ENCODE assay signal across 11 cellular contexts in the genomic region with DNA sequence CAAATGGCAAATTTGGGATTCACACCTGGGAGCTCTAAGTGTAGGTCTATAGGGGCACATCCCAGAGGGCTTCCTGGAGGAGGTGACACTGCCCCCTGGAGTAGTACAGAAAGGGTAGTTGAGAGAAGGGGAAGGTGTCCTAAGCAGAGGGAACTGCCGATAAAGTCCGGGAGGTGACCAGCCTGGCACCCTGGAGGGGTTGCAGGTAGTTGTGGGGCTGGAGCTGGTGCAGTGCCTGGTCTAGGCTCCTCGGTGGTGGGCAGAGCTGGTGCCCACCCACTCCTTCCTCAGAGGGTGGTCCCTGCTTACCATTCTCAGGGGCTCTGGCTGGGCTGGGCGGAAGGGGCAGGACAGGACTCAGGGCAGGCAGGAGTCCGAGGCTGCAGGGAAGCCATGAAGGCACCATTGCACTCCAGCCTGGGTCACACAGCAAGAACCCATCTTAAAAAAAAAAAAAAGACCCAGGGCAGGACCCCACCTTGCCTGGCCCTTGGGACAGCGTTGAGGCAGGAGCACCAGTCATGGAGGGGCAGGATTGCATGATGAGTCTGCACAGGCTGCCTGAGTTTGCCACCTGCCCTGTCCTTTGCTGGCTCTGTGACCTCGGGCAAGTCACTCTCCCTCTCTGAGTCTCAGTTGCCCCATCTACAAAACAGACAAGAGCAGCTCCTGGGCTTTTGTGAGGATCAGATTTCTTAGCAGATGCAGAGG. TPM values are rescaled to one million over a fixed set of nuclear protein-coding genes. Genes with fewer than 3 reads are reported as not detected.
DNase-seq lines count a peak whose midpoint lies in the region; ATAC-seq, FAIRE-seq and TF ChIP-seq lines count a peak whose summit lies in the region.
"Had no signal": no experiment of that assay in that cellular context is flagged by ENCODE, and none has a peak within 500 bp of the region (broad histone marks: within the 10 kb centered on the region; RNA-seq: fewer than 3 reads in every experiment).

No MANE protein-coding gene starts in this region.

- no TSS peak for BruUV-seq in GM12878 (replicated peaks; lab: Mats Ljungman, UMichigan)

- TF ChIP-seq POLR2A in GM12878 (IDR thresholded peaks at IDR 0.05; ENCODE audit: low read depth, low read length), result no peak

- CTCF ChIA-PET in SK-N-SH (lab: Yijun Ruan, JAX), result no interaction called here
- CTCF ChIA-PET in GM12878 (lab: Yijun Ruan, JAX), result interaction anchor here (0.6 to 1.7 kb wide), 5 partner anchors 13 to 55 kb away, joined by 3 to 6 read pairs (median 3); no protein-coding TSS in a partner anchor

- H3K4me2 ChIP-seq in SK-N-SH (peak overlapping the region; percentile 65), GM12878 (ENCODE audit: control insufficient read depth, insufficient read depth) (peak overlapping the region; percentile 59; the same call in 1 of the 2 replicates), parathyroid adenoma (ENCODE audit: low read length) (peak overlapping the region; percentile 10)

- no peaks in the 10 kb centered on the region for H3K79me2 ChIP-seq in SK-N-SH (ENCODE audit: insufficient read depth)
- H3K79me2 ChIP-seq in GM12878 (ENCODE audit: control insufficient read depth, insufficient read depth, low read length), result no peaks in the 10 kb centered on the region
- H3K79me2 ChIP-seq in parathyroid adenoma, result no peaks in the 10 kb centered on the region

- no peak for TF ChIP-seq EP300 in SK-N-SH (IDR thresholded peaks at IDR 0.05; ENCODE audit: borderline replicate concordance in 1 of 2, low read depth in 1 of 2, low read length in 1 of 2)
- no peak for TF ChIP-seq EP300 in GM12878 (IDR thresholded peaks at IDR 0.05; ENCODE audit: borderline replicate concordance in 1 of 2, control insufficient read depth in 1 of 2, low read depth in 2 of 2, low read length in 2 of 2)

- ATAC-seq in SK-N-SH treated with all-trans-retinoic acid at 6 μM for 48 hours (no peak), GM12878 (no peak; the same call in 2 of the 3 replicates)

- H3K27ac ChIP-seq in SK-N-SH (ENCODE audit: low read depth in 2 of 2, low read length in 1 of 2) (peak overlapping the region in 1 of 2 experiments; percentile 80; a peak in 2 of 4 replicates), HUES64 (ENCODE audit: low read depth, low read length) (peak overlapping the region; percentile 59; the same call in 1 of the 2 replicates), GM12878 (ENCODE audit: control insufficient read depth, insufficient read depth) (no peak overlapping the region), parathyroid adenoma (peak overlapping the region; percentile 61), small intestine (ENCODE audit: low read depth in 1 of 2, low read length in 1 of 2) (no peak overlapping the region)

- WGBS in SK-N-SH (ENCODE audit: low lambda C conversion rate), result 67% methylated on average over 7 of the region's 7 CpGs
- 75% methylated on average over 7 of the region's 7 CpGs for WGBS in HUES64
- WGBS in GM12878 (ENCODE audit: insufficient coverage, insufficient replicate concordance, low lambda C conversion rate, missing lambda C conversion rate), result 52% methylated on average over 7 of the region's 7 CpGs
- 65 to 72% (median 67%) methylated on average over 7 of the region's 7 CpGs for WGBS in small intestine, 3 donors

- TF ChIP-seq CTCF in SK-N-SH (IDR thresholded peaks at IDR 0.05) (no peak), GM12878 (IDR thresholded peaks at IDR 0.05 in 2 of 3, conservative IDR thresholded peaks at IDR 0.05 in 1 of 3; ENCODE audit: control insufficient read depth in 2 of 3, extremely low read depth in 1 of 3, insufficient read depth in 1 of 3, low read depth in 3 of 3, low read length in 3 of 3) (no peak), parathyroid adenoma (IDR thresholded peaks at IDR 0.05) (no peak)

- H3K36me3 ChIP-seq in SK-N-SH (replicated peaks in 1 of 2; ENCODE audit: control insufficient read depth in 1 of 2, insufficient read depth in 2 of 2, low read length in 1 of 2), result no peaks in the 10 kb centered on the region
- H3K36me3 ChIP-seq in HUES64 (ENCODE audit: insufficient read depth, low read length), result no peaks in the 10 kb centered on the region
- no peaks in the 10 kb centered on the region for H3K36me3 ChIP-seq in GM12878 (ENCODE audit: control insufficient read depth in 2 of 2, insufficient read depth in 2 of 2, low read length in 1 of 2)
- no peaks in the 10 kb centered on the region for H3K36me3 ChIP-seq in parathyroid adenoma (ENCODE audit: control insufficient read depth, insufficient read depth, low read length)
- H3K36me3 ChIP-seq in small intestine (ENCODE audit: control insufficient read depth in 2 of 2, insufficient read depth in 2 of 2, low read length in 2 of 2), result no peaks in the 10 kb centered on the region

- RAD21 ChIA-PET in GM12878 (lab: Charles Lee; ENCODE audit: unreplicated experiment), result interaction anchor here (0.8 to 1.8 kb wide), 2 partner anchors 8 to 44 kb away, joined by 4 to 5 read pairs; a partner anchor contains a TSS

- FAIRE-seq in GM12878 (lab: Jason Lieb, UNC) (no peak), small intestine (lab: Jason Lieb, UNC) (no peak)
- FAIRE-seq: kidney had no signal

- POLR2A ChIA-PET in SK-N-SH (lab: Yijun Ruan, JAX), result no interaction called here
- POLR2A ChIA-PET in GM12878 (lab: Charles Lee), result interaction anchor here (0.6 to 1.3 kb wide), 3 partner anchors 8 to 313 kb away, joined by 3 to 6 read pairs (median 4); no protein-coding TSS in a partner anchor

- no peaks in the 10 kb centered on the region; the same call in 1 of the 2 replicates for H3K27me3 ChIP-seq in SK-N-SH (ENCODE audit: insufficient read depth)
- no peaks in the 10 kb centered on the region for H3K27me3 ChIP-seq in HUES64 (ENCODE audit: insufficient read depth, low read length)
- peaks cover 0 to 3% of the 10 kb centered on the region in 2 experiments; a peak in 1 of 4 replicates for H3K27me3 ChIP-seq in GM12878 (replicated peaks in 1 of 2; ENCODE audit: control insufficient read depth in 2 of 2, insufficient read depth in 2 of 2, low read length in 1 of 2)
- no peaks in the 10 kb centered on the region for H3K27me3 ChIP-seq in parathyroid adenoma (ENCODE audit: control insufficient read depth, insufficient read depth, low read length)
- H3K27me3 ChIP-seq in small intestine (ENCODE audit: control insufficient read depth in 2 of 2, insufficient read depth in 2 of 2, low read length in 2 of 2), result no peaks in the 10 kb centered on the region

- H3K4me1 ChIP-seq in SK-N-SH (ENCODE audit: control insufficient read depth in 1 of 2, insufficient read depth in 2 of 2, low read depth in 1 of 2, low read length in 1 of 2) (no peaks in the 10 kb centered on the region; a peak in 1 of 4 replicates), HUES64 (ENCODE audit: insufficient read depth, low read length) (peaks cover 10% of the 10 kb centered on the region), GM12878 (ENCODE audit: control insufficient read depth, insufficient read depth, low read length) (peaks cover 14% of the 10 kb centered on the region), parathyroid adenoma (peaks cover 16% of the 10 kb centered on the region), small intestine (ENCODE audit: control insufficient read depth in 2 of 2, insufficient read depth in 1 of 2, low read depth in 1 of 2, low read length in 1 of 2) (no peaks in the 10 kb centered on the region)

- H3K9ac ChIP-seq in SK-N-SH, result peak overlapping the region; percentile 57; the same call in 1 of the 2 replicates
- no peak overlapping the region for H3K9ac ChIP-seq in HUES64 (ENCODE audit: low read depth, low read length)
- no peak overlapping the region for H3K9ac ChIP-seq in GM12878 (ENCODE audit: control insufficient read depth, insufficient read depth, low read length)
- H3K9ac ChIP-seq in parathyroid adenoma, result no peak overlapping the region

- H3K9me3 ChIP-seq in SK-N-SH (no peaks in the 10 kb centered on the region), HUES64 (ENCODE audit: insufficient read depth, low read depth, low read length) (no peaks in the 10 kb centered on the region), GM12878 (replicated peaks; ENCODE audit: control insufficient read depth, insufficient read depth, low read length) (no peaks in the 10 kb centered on the region), parathyroid adenoma (ENCODE audit: control insufficient read depth, low read length) (no peaks in the 10 kb centered on the region), small intestine (ENCODE audit: control insufficient read depth, low read depth) (no peaks in the 10 kb centered on the region)

- TF ChIP-seq RAD21 in SK-N-SH (IDR thresholded peaks at IDR 0.05; ENCODE audit: low read length) (no peak), GM12878 (IDR thresholded peaks at IDR 0.05; ENCODE audit: insufficient read depth, low read depth, low read length) (no peak)

- H4K20me1 ChIP-seq in SK-N-SH (ENCODE audit: insufficient read depth) (no peaks in the 10 kb centered on the region), GM12878 (ENCODE audit: control insufficient read depth, insufficient read depth) (no peaks in the 10 kb centered on the region)

- no peaks in the 10 kb centered on the region for H3K9me2 ChIP-seq in SK-N-SH

- DNase-seq in SK-N-SH (no peak), GM12878 (ENCODE audit: low read depth, low spot score) (no peak), NCI-H2081 treated with DMSO at 0.1 percent for 48 hours (lab: John Stamatoyannopoulos, UW) (no peak), small intestine (no peak)
- DNase-seq in effector CD4-positive, alpha-beta T cell, result no peak
- DNase-seq: kidney, naive B cell, NCI-H1105 had no signal

- H3K4me3 ChIP-seq in SK-N-SH (ENCODE audit: low read depth in 2 of 2, low read length in 1 of 2) (no peak overlapping the region), HUES64 (ENCODE audit: low read length) (no peak overlapping the region), GM12878 (no peak overlapping the region), parathyroid adenoma (ENCODE audit: low read depth, low read length) (no peak overlapping the region), small intestine (ENCODE audit: low read depth in 1 of 2, low read length in 2 of 2) (no peak overlapping the region)

- SMC1A ChIA-PET in GM12878 (lab: Charles Lee; ENCODE audit: uncharacterized antibody, unreplicated experiment), result interaction anchor here (1.3 kb wide), 1 partner anchor 55 kb away, joined by 5 read pairs; no protein-coding TSS in a partner anchor

- no peaks in the 10 kb centered on the region for H3F3A ChIP-seq in SK-N-SH (replicated peaks; ENCODE audit: insufficient read depth)

- intact Hi-C loops in GM12878 (cut with micrococcal nuclease; ENCODE audit: unreplicated experiment), result no loop called here

- in situ Hi-C loops in GM12878 (cut with MboI), result no loop called here

- H2AFZ ChIP-seq in SK-N-SH (ENCODE audit: low read depth), result peak overlapping the region; percentile 76
- H2AFZ ChIP-seq in GM12878 (ENCODE audit: control insufficient read depth, low read depth, low read length), result peak overlapping the region; percentile 3
- H2AFZ ChIP-seq in parathyroid adenoma, result peak overlapping the region; percentile 88

RNA-seq across cellular contexts. Expression of a gene that starts 43.8 kb away (rescaled TPM):
- polyA plus RNA-seq in SK-N-SH (2012; rRNA removed), result 8.0 and 8.6 TPM in 2 replicates
- 0.62 and 1.3 TPM in 2 replicates for polyA plus RNA-seq in SK-N-SH (2012; cell fraction: cytosol; rRNA removed)
- polyA plus RNA-seq in SK-N-SH (2012; cell fraction: nucleus; rRNA removed), result 101 and 132 TPM in 2 replicates
- 2.3 TPM for polyA plus RNA-seq in HUES64 (2013, experiment 1 of 2)
- polyA plus RNA-seq in HUES64 (2013, experiment 2 of 2), result 1.8 TPM
- 3.0 and 4.0 TPM in 2 replicates for total RNA-seq in GM12878 (2013; cell fraction: nucleolus; rRNA removed)
- total RNA-seq in GM12878 (2014; rRNA removed), result 1.7 and 2.0 TPM in 2 replicates
- total RNA-seq in GM12878 (2014; rRNA removed; fragmentation: Illumina TruSeq; extraction: Trizol), result 2.0 and 2.2 TPM in 2 replicates
- 4.0 and 6.9 TPM in 2 replicates for total RNA-seq in GM12878 (2021)
- 0.64 TPM for polyA plus RNA-seq in GM12878 (2011; ENCODE audit: low read depth)
- polyA plus RNA-seq in GM12878 (2011; rRNA removed), result 3.3 and 5.3 TPM in 2 replicates
- 11.4 and 12.2 TPM in 2 replicates for polyA plus RNA-seq in GM12878 (2011; cell fraction: cytosol; rRNA removed)
- polyA plus RNA-seq in GM12878 (2011; cell fraction: nucleus; rRNA removed), result 51.2 and 52.4 TPM in 2 replicates
- polyA plus RNA-seq in GM12878 (2012), result 2.5 and 3.3 TPM in 2 replicates
- 1.6 and 2.0 TPM in 2 replicates for polyA plus RNA-seq in GM12878 (2014; fragmentation: Illumina TruSeq; extraction: Trizol)
- 1 to 10 TPM in 1 of 2 experiments, under 1 TPM in 1; 0.39 to 1.2 TPM for polyA plus RNA-seq in GM12878 (2014; fragmentation: Nextera tagmentation; extraction: Ambion mirVana)
- polyA plus RNA-seq in GM12878 (2014; rRNA removed), result 4.5 and 8.0 TPM in 2 replicates
- 1 to 10 TPM; 1.7 to 4.0 TPM for polyA plus RNA-seq in GM12878 (2016; fragmentation: Nextera tagmentation; extraction: Ambion mirVana)
- polyA minus RNA-seq in GM12878 (2011; rRNA and poly(A)+ RNA removed), result 8.0 and 8.8 TPM in 2 replicates
- 4.1 and 4.5 TPM in 2 replicates for polyA minus RNA-seq in GM12878 (2011; cell fraction: cytosol; rRNA and poly(A)+ RNA removed)
- 9.7 and 14.4 TPM in 2 replicates for polyA minus RNA-seq in GM12878 (2011; cell fraction: nucleus; rRNA and poly(A)+ RNA removed)
- 10 to 100 TPM in 2 of 3 donors, 1 to 10 TPM in 1; 7.5 to 19.2 (median 13.2) TPM for polyA plus RNA-seq in small intestine

RNA-seq across cellular contexts. Expression of a gene that starts 54.0 kb away (rescaled TPM):
- polyA plus RNA-seq in SK-N-SH (2012; rRNA removed) (24.8 and 41.1 TPM in 2 replicates), GM12878 (2011; rRNA removed) (2.7 and 4.8 TPM in 2 replicates), GM12878 (2014; fragmentation: Illumina TruSeq; extraction: Trizol) (2.5 and 7.2 TPM in 2 replicates), GM12878 (2014; fragmentation: Nextera tagmentation; extraction: Ambion mirVana) (1 to 10 TPM in 1 of 2 experiments, under 1 TPM in 1; 0.16 to 2.3 TPM), GM12878 (2014; rRNA removed) (21.4 and 22.5 TPM in 2 replicates), GM12878 (2016; fragmentation: Nextera tagmentation; extraction: Ambion mirVana) (10 to 100 TPM; 27.4 to 37.6 TPM), small intestine (10 to 100 TPM; 41.7 to 65.1 (median 53.0) TPM)
- polyA plus RNA-seq in SK-N-SH (2012; cell fraction: cytosol; rRNA removed), result 12.5 and 20.6 TPM in 2 replicates
- polyA plus RNA-seq in SK-N-SH (2012; cell fraction: nucleus; rRNA removed), result 104 and 116 TPM in 2 replicates
- 29.0 TPM for polyA plus RNA-seq in HUES64 (2013, experiment 1 of 2)
- polyA plus RNA-seq in HUES64 (2013, experiment 2 of 2), result 23.8 TPM
- total RNA-seq in GM12878 (2013; cell fraction: nucleolus; rRNA removed), result 14.1 and 15.0 TPM in 2 replicates
- total RNA-seq in GM12878 (2014; rRNA removed) (13.2 and 16.7 TPM in 2 replicates), GM12878 (2014; rRNA removed; fragmentation: Illumina TruSeq; extraction: Trizol) (3.7 and 4.1 TPM in 2 replicates), GM12878 (2021) (26.5 and 27.8 TPM in 2 replicates)
- polyA plus RNA-seq in GM12878 (2011; ENCODE audit: low read depth), result 4.4 TPM
- 9.2 and 13.6 TPM in 2 replicates for polyA plus RNA-seq in GM12878 (2011; cell fraction: cytosol; rRNA removed)
- 38.6 and 55.4 TPM in 2 replicates for polyA plus RNA-seq in GM12878 (2011; cell fraction: nucleus; rRNA removed)
- polyA plus RNA-seq in GM12878 (2012), result 13.4 and 14.3 TPM in 2 replicates
- 4.4 and 7.5 TPM in 2 replicates for polyA minus RNA-seq in GM12878 (2011; rRNA and poly(A)+ RNA removed)
- 4.8 and 5.6 TPM in 2 replicates for polyA minus RNA-seq in GM12878 (2011; cell fraction: cytosol; rRNA and poly(A)+ RNA removed)
- polyA minus RNA-seq in GM12878 (2011; cell fraction: nucleus; rRNA and poly(A)+ RNA removed), result 4.0 and 8.2 TPM in 2 replicates

Comparison
In these comparisons a context has a peak if more than half of its experiments do, and no peak if none do; other contexts are left out.
1. H2AFZ ChIP-seq: peak in every context shown above with its lines; median percentile 88 in parathyroid adenoma; 76 in SK-N-SH; 3 in GM12878.
2. H3K27ac ChIP-seq: peak in HUES64 (single experiment) and parathyroid adenoma (single experiment); none in GM12878 (single experiment) and small intestine (0 of 2).
3. H3K4me2 ChIP-seq: peak in every context shown above with its lines; median percentile 65 in SK-N-SH; 59 in GM12878; 10 in parathyroid adenoma.